29 cellular contexts compared by ENCODE assay signal in the genomic region with DNA sequence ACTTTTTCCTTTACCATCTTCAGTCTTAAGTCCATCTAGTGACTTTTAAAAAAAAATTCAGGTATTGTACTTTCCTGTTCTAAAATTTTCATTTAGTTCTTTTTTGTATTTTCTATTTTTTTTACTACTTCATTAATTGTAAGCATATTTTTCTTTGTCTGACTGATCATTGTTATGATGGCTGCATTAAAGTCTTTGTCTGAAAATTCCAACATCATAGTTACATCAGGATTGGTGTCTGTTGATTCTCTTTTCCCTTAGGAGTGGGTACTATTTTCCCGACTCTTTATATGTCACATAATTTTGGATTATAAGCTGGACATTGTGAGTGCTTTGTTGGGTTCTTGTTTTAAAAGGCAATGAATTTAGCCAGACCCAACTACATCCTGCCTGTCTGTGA.
"Had no signal": no experiment of that assay in that cellular context is flagged by ENCODE, and none has a peak within 500 bp of the region (broad histone marks: within the 10 kb centered on the region; RNA-seq: fewer than 3 reads in every experiment).

No MANE protein-coding gene starts in this region.

- H3K4me3 Mint-ChIP-seq: activated CD4-positive, alpha-beta memory T cell treated with anti-CD3 and anti-CD28 coated beads for 36 hours; activated naive CD4-positive, alpha-beta T cell treated with anti-CD3 and anti-CD28 coated beads for 36 hours; activated naive CD8-positive, alpha-beta T cell treated with anti-CD3 and anti-CD28 coated beads for 36 hours; activated T-helper 1 cell treated with anti-CD3 and anti-CD28 coated beads, Interleukin-12 subunit alpha, Interleukin-12 subunit beta, Interleukin-2, Interleukin-4 antibody, amounts not matched to agents 30 ng/mL and 10 ng/mL and 1 ng/mL, durations not matched to agents 14 hours and 24 hours and 36 hours; brain; memory B cell; naive thymus-derived CD8-positive, alpha-beta T cell; neural progenitor cell; T-helper 2 cell treated with Interferon-gamma antibody and Interleukin-4, amounts not matched to agents 5 μg/mL and 100 μg/mL, for 36 hours had no signal

- H3K27ac ChIP-seq: adrenal gland, cardiac muscle cell, colonic mucosa, dorsolateral prefrontal cortex, foreskin keratinocyte, heart right ventricle, neural progenitor cell, spleen, tibial nerve had no signal

- H2AFZ ChIP-seq: neural progenitor cell had no signal

- H3K4me1 ChIP-seq: colonic mucosa, neural progenitor cell had no signal

- H3K4me1 Mint-ChIP-seq: memory B cell; naive thymus-derived CD8-positive, alpha-beta T cell had no signal

- H3K4me2 ChIP-seq: neural progenitor cell had no signal

- H3K27me3 ChIP-seq: adrenal gland, cardiac muscle cell, colonic mucosa, foreskin keratinocyte, heart right ventricle, neural progenitor cell, spleen, tibial nerve had no signal

- H3K27ac Mint-ChIP-seq: activated CD4-positive, alpha-beta memory T cell treated with anti-CD3 and anti-CD28 coated beads for 36 hours; activated naive CD4-positive, alpha-beta T cell treated with anti-CD3 and anti-CD28 coated beads for 36 hours; activated naive CD8-positive, alpha-beta T cell treated with anti-CD3 and anti-CD28 coated beads for 36 hours; activated T-helper 1 cell treated with anti-CD3 and anti-CD28 coated beads, Interleukin-12 subunit alpha, Interleukin-12 subunit beta, Interleukin-2, Interleukin-4 antibody, amounts not matched to agents 30 ng/mL and 10 ng/mL and 1 ng/mL, durations not matched to agents 14 hours and 24 hours and 36 hours; brain; memory B cell; naive thymus-derived CD8-positive, alpha-beta T cell; neural progenitor cell; T-helper 2 cell treated with Interferon-gamma antibody and Interleukin-4, amounts not matched to agents 5 μg/mL and 100 μg/mL, for 36 hours had no signal

- H3K9ac ChIP-seq: neural progenitor cell had no signal

- ATAC-seq: foreskin keratinocyte; heart right ventricle; naive thymus-derived CD8-positive, alpha-beta T cell; right cardiac atrium had no signal

- H3K4me3 ChIP-seq: adrenal gland, cardiac muscle cell, colonic mucosa, dorsolateral prefrontal cortex, heart right ventricle, neural progenitor cell, spleen, tibial nerve had no signal

- H3K9me3 ChIP-seq: colonic mucosa, heart right ventricle, spleen, tibial nerve had no signal

- H3K9me3 Mint-ChIP-seq: activated CD4-positive, alpha-beta memory T cell treated with anti-CD3 and anti-CD28 coated beads for 36 hours; activated naive CD4-positive, alpha-beta T cell treated with anti-CD3 and anti-CD28 coated beads for 36 hours; activated naive CD8-positive, alpha-beta T cell treated with anti-CD3 and anti-CD28 coated beads for 36 hours; activated T-helper 1 cell treated with anti-CD3 and anti-CD28 coated beads, Interleukin-12 subunit alpha, Interleukin-12 subunit beta, Interleukin-2, Interleukin-4 antibody, amounts not matched to agents 30 ng/mL and 10 ng/mL and 1 ng/mL, durations not matched to agents 14 hours and 24 hours and 36 hours; brain; naive thymus-derived CD8-positive, alpha-beta T cell; neural progenitor cell; T-helper 2 cell treated with Interferon-gamma antibody and Interleukin-4, amounts not matched to agents 5 μg/mL and 100 μg/mL, for 36 hours had no signal

- DNase-seq: activated CD4-positive, alpha-beta memory T cell treated with anti-CD3 and anti-CD28 coated beads for 36 hours; activated CD4-positive, alpha-beta T cell treated with anti-CD3 and anti-CD28 coated beads for 48 hours; activated CD8-positive, alpha-beta memory T cell treated with anti-CD3 and anti-CD28 coated beads, Interleukin-2, amount 50 U/mL, for 4 hours; activated effector memory CD4-positive, alpha-beta T cell treated with anti-CD3 and anti-CD28 coated beads, Interleukin-2, amount 50 U/mL, for 16 hours; activated naive CD4-positive, alpha-beta T cell treated with anti-CD3 and anti-CD28 coated beads for 36 hours; activated naive CD8-positive, alpha-beta T cell treated with anti-CD3 and anti-CD28 coated beads for 36 hours; activated T-cell treated with anti-CD3 and anti-CD28 coated beads, Interleukin-2, amount 50 U/mL, for 1 hour; adrenal gland; aorta; cerebellar nuclear complex; colonic mucosa; dorsolateral prefrontal cortex; effector memory CD4-positive, alpha-beta T cell; foreskin keratinocyte; heart right ventricle; naive thymus-derived CD8-positive, alpha-beta T cell; occipital lobe; posterior cingulate gyrus; right cardiac atrium; spleen; stimulated activated naive CD4-positive, alpha-beta T cell; T-helper 1 cell had no signal

- H3K36me3 Mint-ChIP-seq: activated CD4-positive, alpha-beta memory T cell treated with anti-CD3 and anti-CD28 coated beads for 36 hours; activated naive CD8-positive, alpha-beta T cell treated with anti-CD3 and anti-CD28 coated beads for 36 hours; brain; naive thymus-derived CD8-positive, alpha-beta T cell; neural progenitor cell had no signal

- H3K36me3 ChIP-seq: colonic mucosa, neural progenitor cell, tibial nerve had no signal
